Comparison of ENCODE assay signal across 9 cellular contexts in the genomic region with DNA sequence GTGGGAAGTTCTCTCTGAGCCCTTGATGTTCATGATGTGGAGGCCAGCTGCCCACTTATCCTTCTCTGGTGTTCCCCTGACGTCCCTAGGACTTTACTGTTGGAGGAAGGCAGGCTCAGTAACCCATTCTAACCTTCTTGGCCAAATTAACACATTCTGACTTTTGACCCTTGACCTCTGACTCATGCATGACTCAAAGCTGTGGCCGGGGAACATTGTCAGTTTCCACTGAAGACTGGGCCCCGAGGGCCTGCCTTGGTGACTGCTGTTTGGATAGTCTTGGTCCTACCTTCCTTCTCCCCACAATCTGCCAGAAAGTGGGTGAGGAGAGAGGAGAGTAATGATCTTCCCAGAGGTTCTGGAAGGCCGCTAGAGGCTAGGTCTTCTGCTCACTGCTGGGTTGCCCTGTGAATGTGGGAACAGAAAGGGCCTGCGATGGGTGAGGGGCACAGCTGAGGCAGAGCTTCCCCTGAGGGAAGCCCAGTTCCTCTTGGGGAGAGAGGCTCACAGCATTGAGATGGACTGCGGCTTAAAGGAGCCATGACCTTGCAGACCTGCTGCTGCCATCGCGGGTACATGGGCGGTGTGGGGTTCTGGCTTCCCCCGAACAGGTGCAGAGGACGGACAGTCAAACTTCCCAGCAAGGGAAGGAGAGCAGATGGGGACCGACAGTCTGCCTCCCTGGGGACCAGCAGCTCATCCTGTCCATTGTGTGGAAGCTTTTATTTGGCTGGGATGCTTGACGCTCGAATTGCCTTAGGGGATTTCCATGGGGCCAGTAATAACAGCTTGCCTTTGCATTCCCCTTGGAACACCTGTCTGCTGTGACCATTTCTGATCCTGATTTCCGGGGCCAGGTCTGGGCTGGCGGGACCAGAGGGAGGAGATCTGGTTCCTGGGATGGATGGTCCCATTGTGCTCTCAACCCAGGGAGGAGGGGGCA. TPM values are rescaled to one million over a fixed set of nuclear protein-coding genes. Genes with fewer than 3 reads are reported as not detected.
A peak's percentile ranks its signal among the peaks of the same experiment; 100 is the strongest.
DNase-seq lines count a peak whose midpoint lies in the region; ATAC-seq and TF ChIP-seq lines count a peak whose summit lies in the region.
"Had no signal": no experiment of that assay in that cellular context is flagged by ENCODE, and none has a peak within 500 bp of the region (broad histone marks: within the 10 kb centered on the region; RNA-seq: fewer than 3 reads in every experiment).

No MANE protein-coding gene starts in this region.

- 71% methylated on average over 15 of the region's 16 CpGs for WGBS in esophagus muscularis mucosa

- H3K27ac ChIP-seq in upper lobe of right lung (no peak overlapping the region), esophagus muscularis mucosa (replicated peaks in 1 of 4) (no peak overlapping the region)
- H3K27ac ChIP-seq: ovary had no signal

- TF ChIP-seq POLR2A in esophagus muscularis mucosa (IDR thresholded peaks at IDR 0.05; ENCODE audit: low read depth), result no peak

- H3K4me3 ChIP-seq in epithelial cell of proximal tubule (ENCODE audit: low read depth, low read length) (no peak overlapping the region), upper lobe of right lung (no peak overlapping the region), esophagus muscularis mucosa (no peak overlapping the region)
- H3K4me3 ChIP-seq: ovary had no signal

- no peaks in the 10 kb centered on the region for H3K27me3 ChIP-seq in upper lobe of right lung
- H3K27me3 ChIP-seq in esophagus muscularis mucosa, result no peaks in the 10 kb centered on the region
- H3K27me3 ChIP-seq: ovary had no signal

- DNase-seq in stimulated activated CD4-positive, alpha-beta T cell treated with anti-CD3 and anti-CD28 coated beads, Interleukin-12 subunit alpha, Interleukin-12 subunit beta, amount 100 ng/mL, for 48 hours (ENCODE audit: low read depth in 2 of 3, low spot score in 1 of 3), result peak; percentile 4 to 27 (median 5)
- DNase-seq in stimulated activated CD4-positive, alpha-beta T cell treated with anti-CD3 and anti-CD28 coated beads, Interleukin-12 subunit alpha, Interleukin-12 subunit beta, amount 100 ng/mL, for 4 hours, result no peak
- DNase-seq in NCI-H82 (lab: John Stamatoyannopoulos, UW) (peak; percentile 94), epithelial cell of proximal tubule (ENCODE audit: low read depth) (peak; percentile 33), upper lobe of right lung (no peak), esophagus muscularis mucosa (ENCODE audit: extremely low spot score) (no peak), GM20000 (ENCODE audit: low spot score) (no peak), omental fat pad (ENCODE audit: low spot score) (no peak)
- DNase-seq: ovary had no signal

- peaks cover 3% of the 10 kb centered on the region for H3K4me1 ChIP-seq in upper lobe of right lung
- H3K4me1 ChIP-seq in esophagus muscularis mucosa, result peaks cover 0 to 12% (median 0%) of the 10 kb centered on the region in 4 donors

- ATAC-seq in upper lobe of right lung (peak; percentile 49), omental fat pad (ENCODE audit: low FRiP score) (no peak)

- intact Hi-C loops in upper lobe of right lung (cut with DNase I) (no loop called here), esophagus muscularis mucosa (cut with DNase I) (no loop called here)

- TF ChIP-seq CTCF in epithelial cell of proximal tubule (conservative IDR thresholded peaks at IDR 0.05; ENCODE audit: low read depth, low read length), result no peak
- TF ChIP-seq CTCF in upper lobe of right lung (IDR thresholded peaks at IDR 0.05), result no peak
- no peak for TF ChIP-seq CTCF in esophagus muscularis mucosa (IDR thresholded peaks at IDR 0.05)
- TF ChIP-seq CTCF in GM20000 (IDR thresholded peaks at IDR 0.05; ENCODE audit: extremely low read depth, missing control alignments), result no peak
- TF ChIP-seq CTCF in omental fat pad (IDR thresholded peaks at IDR 0.05), result no peak

- TF ChIP-seq EP300 in esophagus muscularis mucosa (IDR thresholded peaks at IDR 0.05), result no peak

- H3K36me3 ChIP-seq in upper lobe of right lung, result no peaks in the 10 kb centered on the region
- no peaks in the 10 kb centered on the region for H3K36me3 ChIP-seq in esophagus muscularis mucosa
- H3K36me3 ChIP-seq: ovary had no signal

- no peaks in the 10 kb centered on the region for H3K9me3 ChIP-seq in upper lobe of right lung
- H3K9me3 ChIP-seq in esophagus muscularis mucosa, result no peaks in the 10 kb centered on the region
- H3K9me3 ChIP-seq: ovary had no signal

RNA-seq across cellular contexts. Expression of gene ADAMTS14, which starts 43.8 kb away (rescaled TPM):
- 1.3 and 1.4 TPM in 2 replicates for total RNA-seq in epithelial cell of proximal tubule
- 0.55 TPM for total RNA-seq in upper lobe of right lung
- under 1 TPM in 2 of 4 donors, not detected in 2; 0.13 to 0.50 TPM for total RNA-seq in esophagus muscularis mucosa
- under 1 TPM in 3 of 4 donors, not detected in 1; 0.19 to 0.60 (median 0.47) TPM for total RNA-seq in omental fat pad

Comparison
In these comparisons a context has a peak if more than half of its experiments do, and no peak if none do; other contexts are left out.
1. DNase-seq: peak in stimulated activated CD4-positive, alpha-beta T cell treated with anti-CD3 and anti-CD28 coated beads, Interleukin-12 subunit alpha, Interleukin-12 subunit beta, amount 100 ng/mL, for 48 hours (3 of 3), NCI-H82 (single experiment) and epithelial cell of proximal tubule (single experiment); none in stimulated activated CD4-positive, alpha-beta T cell treated with anti-CD3 and anti-CD28 coated beads, Interleukin-12 subunit alpha, Interleukin-12 subunit beta, amount 100 ng/mL, for 4 hours (single experiment), upper lobe of right lung (single experiment), esophagus muscularis mucosa (single experiment), GM20000 (single experiment) and omental fat pad (single experiment).